Comparison of ENCODE assay signal across 8 cellular contexts in the genomic region with DNA sequence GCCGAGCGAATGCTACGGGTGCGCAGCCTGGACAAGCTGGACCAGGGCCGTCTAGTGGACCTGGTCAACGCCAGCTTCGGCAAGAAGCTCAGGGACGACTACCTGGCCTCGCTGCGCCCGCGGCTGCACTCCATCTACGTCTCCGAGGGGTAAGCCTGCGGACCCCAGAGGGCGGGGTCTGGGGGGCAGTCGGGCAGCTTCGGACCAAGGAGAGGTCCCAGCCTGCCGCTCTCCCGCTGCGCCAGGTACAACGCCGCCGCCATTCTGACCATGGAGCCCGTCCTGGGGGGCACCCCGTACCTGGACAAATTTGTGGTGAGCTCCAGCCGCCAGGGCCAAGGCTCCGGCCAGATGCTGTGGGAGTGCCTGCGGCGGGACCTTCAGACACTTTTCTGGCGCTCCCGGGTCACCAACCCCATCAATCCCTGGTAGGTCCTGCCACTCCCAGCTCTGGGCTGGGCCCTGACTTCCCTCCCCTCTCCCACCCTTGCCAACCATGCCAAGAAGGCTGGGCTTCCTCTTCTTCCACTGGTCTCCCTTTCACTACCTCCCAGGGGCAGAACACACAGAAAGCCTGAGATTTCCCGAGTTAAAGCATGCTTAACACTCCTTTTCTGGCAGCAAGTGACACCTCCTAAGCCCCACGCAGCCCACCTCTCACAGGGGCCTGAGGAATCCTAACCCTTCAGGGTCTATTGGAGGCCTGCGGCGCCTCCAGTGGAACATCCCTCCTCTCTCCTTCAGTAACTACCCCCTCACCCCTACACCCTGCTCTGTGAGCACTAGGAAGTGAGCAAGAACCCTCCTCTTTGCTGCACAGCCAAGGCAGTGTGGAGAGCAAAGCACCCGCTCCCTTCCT. TPM values are rescaled to one million over a fixed set of nuclear protein-coding genes. Genes with fewer than 3 reads are reported as not detected.
A peak's percentile ranks its signal among the peaks of the same experiment; 100 is the strongest.
DNase-seq lines count a peak whose midpoint lies in the region; ATAC-seq, FAIRE-seq and TF ChIP-seq lines count a peak whose summit lies in the region.

No MANE protein-coding gene starts in this region.

- peak; percentile 43 for FAIRE-seq in GM12891 (lab: Jason Lieb, UNC)

- peaks cover 16% of the 10 kb centered on the region for H3K4me1 Mint-ChIP-seq in endothelial cell (ENCODE audit: unreplicated experiment)
- peaks cover 15 to 18% of the 10 kb centered on the region in 2 donors for H3K4me1 Mint-ChIP-seq in natural killer cell treated with Interleukin-12 subunit alpha and Interleukin-12 subunit beta and Interleukin-15 and Interleukin-18, amount 100 ng/mL, for 72 hours (ENCODE audit: low read depth in 2 of 2)

- no peaks in the 10 kb centered on the region for H3K9me3 Mint-ChIP-seq in endothelial cell (ENCODE audit: unreplicated experiment)
- H3K9me3 Mint-ChIP-seq in natural killer cell treated with Interleukin-12 subunit alpha and Interleukin-12 subunit beta and Interleukin-15 and Interleukin-18, amount 100 ng/mL, for 72 hours: no peaks in the 10 kb centered on the region

- DNase-seq in GM12891 (ENCODE audit: insufficient read length, low spot score) (no peak), NCI-H69 (lab: John Stamatoyannopoulos, UW) (peak; percentile 41), endothelial cell (ENCODE audit: low spot score) (no peak), nucleus accumbens (lab: John Stamatoyannopoulos, UW) (no peak), globus pallidus (ENCODE audit: low spot score) (no peak), SW 1271 (lab: John Stamatoyannopoulos, UW) (no peak)
- no peak for DNase-seq in natural killer cell treated with Interleukin-12 subunit alpha and Interleukin-12 subunit beta and Interleukin-15 and Interleukin-18, amount 100 ng/mL, for 72 hours (ENCODE audit: low spot score)
- DNase-seq in stimulated activated CD8-positive, alpha-beta memory T cell treated with anti-CD3 and anti-CD28 coated beads, Interleukin-4, amount 100 ng/mL, for 48 hours: no peak

- no peak for ATAC-seq in natural killer cell treated with Interleukin-12 subunit alpha and Interleukin-12 subunit beta and Interleukin-15 and Interleukin-18, amount 100 ng/mL, for 72 hours

- H3K4me3 Mint-ChIP-seq in endothelial cell (ENCODE audit: unreplicated experiment): peak overlapping the region; percentile 88
- H3K4me3 Mint-ChIP-seq in natural killer cell treated with Interleukin-12 subunit alpha and Interleukin-12 subunit beta and Interleukin-15 and Interleukin-18, amount 100 ng/mL, for 72 hours: peak overlapping the region; percentile 86

- H3K27ac Mint-ChIP-seq in endothelial cell (ENCODE audit: unreplicated experiment): no peak overlapping the region
- H3K27ac Mint-ChIP-seq in natural killer cell treated with Interleukin-12 subunit alpha and Interleukin-12 subunit beta and Interleukin-15 and Interleukin-18, amount 100 ng/mL, for 72 hours: peak overlapping the region; percentile 62 to 94

- H3K36me3 Mint-ChIP-seq in endothelial cell (ENCODE audit: low read depth, unreplicated experiment): peaks cover 5% of the 10 kb centered on the region
- H3K36me3 Mint-ChIP-seq in natural killer cell treated with Interleukin-12 subunit alpha and Interleukin-12 subunit beta and Interleukin-15 and Interleukin-18, amount 100 ng/mL, for 72 hours: no peaks in the 10 kb centered on the region

- TF ChIP-seq POLR2A in GM12891 (IDR thresholded peaks at IDR 0.05; ENCODE audit: low read depth, low read length): no peak

- TF ChIP-seq CTCF in endothelial cell (IDR thresholded peaks at IDR 0.05; ENCODE audit: unreplicated experiment): peak; percentile 62

- peaks cover 18% of the 10 kb centered on the region for H3K27me3 Mint-ChIP-seq in endothelial cell (ENCODE audit: unreplicated experiment)
- H3K27me3 Mint-ChIP-seq in natural killer cell treated with Interleukin-12 subunit alpha and Interleukin-12 subunit beta and Interleukin-15 and Interleukin-18, amount 100 ng/mL, for 72 hours: peaks cover 0 to 6% of the 10 kb centered on the region in 2 donors

TF ChIP-seq in GM12891, 5 proteins besides CTCF, POLR2A, EP300 and RAD21:
- no peak for TF ChIP-seq PAX5 (IDR thresholded peaks at IDR 0.05; ENCODE audit: insufficient read depth, low read length, severe bottlenecking)
- TF ChIP-seq TAF1 (IDR thresholded peaks at IDR 0.05; ENCODE audit: low read depth, low read length): no peak
- no peak for TF ChIP-seq POLR2AphosphoS5 (IDR thresholded peaks at IDR 0.05; ENCODE audit: low read depth, low read length)
- no peak for TF ChIP-seq POU2F2 (IDR thresholded peaks at IDR 0.05; ENCODE audit: low read depth, low read length)
- no peak for TF ChIP-seq SPI1 (IDR thresholded peaks at IDR 0.05; ENCODE audit: low read depth, low read length)

RNA-seq across cellular contexts. Expression of gene NAGS, which starts 3.2 kb away (rescaled TPM):
- 0.51 TPM for polyA plus RNA-seq in GM12891 (2012; ENCODE audit: low read depth, missing spikeins)
- total RNA-seq in endothelial cell (ENCODE audit: unreplicated experiment): 1.2 TPM
- 1 to 10 TPM in 1 of 2 donors, under 1 TPM in 1; 0.70 to 1.9 TPM for total RNA-seq in natural killer cell treated with Interleukin-12 subunit alpha and Interleukin-12 subunit beta and Interleukin-15 and Interleukin-18, amount 100 ng/mL, for 72 hours

RNA-seq across cellular contexts. Expression of gene TMEM101, which starts 7.2 kb away (rescaled TPM):
- 26.9 TPM for polyA plus RNA-seq in GM12891 (2012; ENCODE audit: low read depth, missing spikeins)
- total RNA-seq in endothelial cell (ENCODE audit: unreplicated experiment): 32.1 TPM
- total RNA-seq in natural killer cell treated with Interleukin-12 subunit alpha and Interleukin-12 subunit beta and Interleukin-15 and Interleukin-18, amount 100 ng/mL, for 72 hours: 10 to 100 TPM; 32.5 TPM

RNA-seq across cellular contexts. Expression of gene PYY, which starts 53.8 kb away (rescaled TPM):
- 0.21 TPM for polyA plus RNA-seq in GM12891 (2012; ENCODE audit: low read depth, missing spikeins)
- total RNA-seq in endothelial cell (ENCODE audit: unreplicated experiment): not detected
- total RNA-seq in natural killer cell treated with Interleukin-12 subunit alpha and Interleukin-12 subunit beta and Interleukin-15 and Interleukin-18, amount 100 ng/mL, for 72 hours: not detected

RNA-seq across cellular contexts. Expression of gene LSM12, which starts 58.9 kb away (rescaled TPM):
- polyA plus RNA-seq in GM12891 (2012; ENCODE audit: low read depth, missing spikeins): 33.3 TPM
- total RNA-seq in endothelial cell (ENCODE audit: unreplicated experiment): 63.0 TPM
- 10 to 100 TPM; 68.6 to 70.0 TPM for total RNA-seq in natural killer cell treated with Interleukin-12 subunit alpha and Interleukin-12 subunit beta and Interleukin-15 and Interleukin-18, amount 100 ng/mL, for 72 hours
